38 cellular contexts compared by ENCODE assay signal in genomic region chr5:135582099-135582781, GRCh38. TPM values are rescaled to one million over a fixed set of nuclear protein-coding genes. Genes with fewer than 3 reads are reported as not detected.
"Had no signal": no experiment of that assay in that cellular context is flagged by ENCODE, and none has a peak within 500 bp of the region (broad histone marks: within the 10 kb centered on the region; RNA-seq: fewer than 3 reads in every experiment).

No MANE protein-coding gene starts in this region.

- ATAC-seq: activated CD8-positive, alpha-beta memory T cell treated with anti-CD3 and anti-CD28 coated beads, Interleukin-2, amount 10 ng/mL, durations not matched to agents 7 days and 5 days; activated naive CD4-positive, alpha-beta T cell treated with anti-CD3 and anti-CD28 coated beads, Interleukin-2, amount 50 U/mL, for 72 hours; activated T-cell treated with anti-CD3 and anti-CD28 coated beads, Interleukin-2, amount 50 U/mL, for 72 hours had no signal

- H3K27ac ChIP-seq: adrenal gland, KMS-11, WERI-Rb-1 had no signal

- H3K4me3 ChIP-seq: adrenal gland had no signal

- H3K9me3 ChIP-seq: adrenal gland had no signal

- H3K36me3 ChIP-seq: adrenal gland, WERI-Rb-1 had no signal

- H3K9ac ChIP-seq: KMS-11 had no signal

- H3K27ac Mint-ChIP-seq: activated CD4-positive, alpha-beta memory T cell treated with anti-CD3 and anti-CD28 coated beads, Interleukin-2, amount 10 ng/mL, durations not matched to agents 7 days and 5 days; activated CD8-positive, alpha-beta memory T cell treated with anti-CD3 and anti-CD28 coated beads, Interleukin-2, amount 10 ng/mL, durations not matched to agents 7 days and 5 days; activated naive CD4-positive, alpha-beta T cell treated with anti-CD3 and anti-CD28 coated beads for 36 hours; activated naive CD4-positive, alpha-beta T cell treated with anti-CD3 and anti-CD28 coated beads, Interleukin-2, amount 50 U/mL, for 72 hours; activated T-cell treated with anti-CD3 and anti-CD28 coated beads, Interleukin-2, amount 50 U/mL, for 72 hours; activated T-helper 2 cell treated with anti-CD3 and anti-CD28 coated beads, Interferon-gamma antibody, Interleukin-2, Interleukin-4, amounts not matched to agents 10 μg/mL and 5 μg/mL and 100 μg/mL, durations not matched to agents 14 hours and 24 hours and 36 hours had no signal

- H3K36me3 Mint-ChIP-seq: activated CD8-positive, alpha-beta memory T cell treated with anti-CD3 and anti-CD28 coated beads, Interleukin-2, amount 10 ng/mL, durations not matched to agents 7 days and 5 days; activated naive CD4-positive, alpha-beta T cell treated with anti-CD3 and anti-CD28 coated beads, Interleukin-2, amount 50 U/mL, for 72 hours; brain had no signal

- H3K4me1 ChIP-seq: adrenal gland had no signal

- H3K9me3 Mint-ChIP-seq: activated CD4-positive, alpha-beta memory T cell treated with anti-CD3 and anti-CD28 coated beads, Interleukin-2, amount 10 ng/mL, durations not matched to agents 7 days and 5 days; activated naive CD4-positive, alpha-beta T cell treated with anti-CD3 and anti-CD28 coated beads for 36 hours; activated naive CD4-positive, alpha-beta T cell treated with anti-CD3 and anti-CD28 coated beads, Interleukin-2, amount 50 U/mL, for 72 hours; activated T-cell treated with anti-CD3 and anti-CD28 coated beads, Interleukin-2, amount 50 U/mL, for 72 hours; activated T-helper 2 cell treated with anti-CD3 and anti-CD28 coated beads, Interferon-gamma antibody, Interleukin-2, Interleukin-4, amounts not matched to agents 10 μg/mL and 5 μg/mL and 100 μg/mL, durations not matched to agents 14 hours and 24 hours and 36 hours had no signal

- DNase-seq: activated CD4-positive, alpha-beta memory T cell treated with anti-CD3 and anti-CD28 coated beads, Interleukin-2, amount 10 ng/mL, durations not matched to agents 7 days and 5 days; activated CD4-positive, alpha-beta T cell treated with anti-CD3 and anti-CD28 coated beads for 1 hour; activated CD4-positive, alpha-beta T cell treated with anti-CD3 and anti-CD28 coated beads for 48 hours; activated CD4-positive, CD25-positive, alpha-beta regulatory T cell; activated CD8-positive, alpha-beta memory T cell treated with anti-CD3 and anti-CD28 coated beads for 24 hours; activated CD8-positive, alpha-beta memory T cell treated with anti-CD3 and anti-CD28 coated beads, Interleukin-2, amount 10 ng/mL, durations not matched to agents 7 days and 5 days; activated CD8-positive, alpha-beta memory T cell treated with anti-CD3 and anti-CD28 coated beads, Interleukin-2, amount 50 U/mL, for 48 hours; activated gamma-delta T cell; activated naive CD4-positive, alpha-beta T cell treated with anti-CD3 and anti-CD28 coated beads for 36 hours; activated T-cell treated with anti-CD3 and anti-CD28 coated beads, Interleukin-2, amount 50 U/mL, for 72 hours; adrenal gland; central memory CD4-positive, alpha-beta T cell; MM.1S; MV-4-11; NCI-H1092 treated with DMSO at 0.1 percent for 48 hours; NCI-H1417; NCI-H146; NCI-H187; NCI-H2029 treated with DMSO at 0.1 percent for 48 hours; NCI-H2107; NCI-H2171; NCI-H510A; NCI-H526; NCI-H748 treated with DMSO at 0.1 percent for 48 hours; OCI-M1; Right ventricle myocardium superior; SW 1271; T-helper 1 cell; T1000; WERI-Rb-1 had no signal

- H3K4me2 ChIP-seq: KMS-11 had no signal

- H3K4me3 Mint-ChIP-seq: activated CD4-positive, alpha-beta memory T cell treated with anti-CD3 and anti-CD28 coated beads, Interleukin-2, amount 10 ng/mL, durations not matched to agents 7 days and 5 days; activated CD8-positive, alpha-beta memory T cell treated with anti-CD3 and anti-CD28 coated beads, Interleukin-2, amount 10 ng/mL, durations not matched to agents 7 days and 5 days; activated naive CD4-positive, alpha-beta T cell treated with anti-CD3 and anti-CD28 coated beads for 36 hours; activated T-cell treated with anti-CD3 and anti-CD28 coated beads, Interleukin-2, amount 50 U/mL, for 72 hours; brain had no signal

RNA-seq across cellular contexts. Expression of gene CXCL14, which starts 3.4 kb away (rescaled TPM):
- total RNA-seq: activated CD4-positive, alpha-beta memory T cell treated with anti-CD3 and anti-CD28 coated beads, Interleukin-2, amount 10 ng/mL, durations not matched to agents 7 days and 5 days; activated CD8-positive, alpha-beta memory T cell treated with anti-CD3 and anti-CD28 coated beads, Interleukin-2, amount 10 ng/mL, durations not matched to agents 7 days and 5 days; activated naive CD4-positive, alpha-beta T cell treated with anti-CD3 and anti-CD28 coated beads for 36 hours; activated naive CD4-positive, alpha-beta T cell treated with anti-CD3 and anti-CD28 coated beads, Interleukin-2, amount 50 U/mL, for 72 hours; activated T-cell treated with anti-CD3 and anti-CD28 coated beads, Interleukin-2, amount 50 U/mL, for 72 hours; activated T-helper 2 cell treated with anti-CD3 and anti-CD28 coated beads, Interferon-gamma antibody, Interleukin-2, Interleukin-4, amounts not matched to agents 10 μg/mL and 5 μg/mL and 100 μg/mL, durations not matched to agents 14 hours and 24 hours and 36 hours; LHCN-M2; T-helper 2 cell treated with Interferon-gamma antibody and Interleukin-4, amounts not matched to agents 100 ng/mL and 5 ng/mL, for 36 hours had no signal

RNA-seq across cellular contexts. Expression of gene NEUROG1, which starts 46.5 kb away (rescaled TPM):
- total RNA-seq: activated CD4-positive, alpha-beta memory T cell treated with anti-CD3 and anti-CD28 coated beads, Interleukin-2, amount 10 ng/mL, durations not matched to agents 7 days and 5 days; activated CD8-positive, alpha-beta memory T cell treated with anti-CD3 and anti-CD28 coated beads, Interleukin-2, amount 10 ng/mL, durations not matched to agents 7 days and 5 days; activated naive CD4-positive, alpha-beta T cell treated with anti-CD3 and anti-CD28 coated beads for 36 hours; activated naive CD4-positive, alpha-beta T cell treated with anti-CD3 and anti-CD28 coated beads, Interleukin-2, amount 50 U/mL, for 72 hours; activated T-cell treated with anti-CD3 and anti-CD28 coated beads, Interleukin-2, amount 50 U/mL, for 72 hours; activated T-helper 2 cell treated with anti-CD3 and anti-CD28 coated beads, Interferon-gamma antibody, Interleukin-2, Interleukin-4, amounts not matched to agents 10 μg/mL and 5 μg/mL and 100 μg/mL, durations not matched to agents 14 hours and 24 hours and 36 hours; adrenal gland; astrocyte; bronchial epithelial cell; LHCN-M2; Right ventricle myocardium superior; T-helper 2 cell treated with Interferon-gamma antibody and Interleukin-4, amounts not matched to agents 100 ng/mL and 5 ng/mL, for 36 hours had no signal
- polyA plus RNA-seq: adrenal gland had no signal
